ENCODE assay signal across 12 cellular contexts in the genomic region with DNA sequence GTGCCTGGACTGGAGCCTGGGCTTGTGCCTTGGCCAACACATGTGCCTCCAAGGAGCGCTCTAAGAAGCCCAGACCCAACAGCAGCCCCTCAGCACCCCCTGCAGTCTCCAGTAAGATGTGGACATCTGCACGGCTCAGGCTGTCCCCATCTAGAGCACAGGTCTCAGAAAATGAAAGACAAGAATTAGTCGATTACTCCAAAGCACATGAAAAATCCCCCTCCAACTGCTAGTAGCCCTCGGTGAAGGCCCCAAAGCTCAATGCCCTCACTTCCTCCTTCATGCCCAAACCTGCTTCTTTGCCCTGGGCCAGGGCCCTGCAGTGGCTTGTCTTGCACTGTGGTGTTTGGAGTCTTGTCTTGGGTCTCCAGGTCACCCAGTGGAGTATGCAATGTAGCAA. TPM values are rescaled to one million over a fixed set of nuclear protein-coding genes. Genes with fewer than 3 reads are reported as not detected.
A peak's percentile ranks its signal among the peaks of the same experiment; 100 is the strongest.
DNase-seq lines count a peak whose midpoint lies in the region; ATAC-seq, FAIRE-seq and TF ChIP-seq lines count a peak whose summit lies in the region.
"Had no signal": no experiment of that assay in that cellular context is flagged by ENCODE, and none has a peak within 500 bp of the region (broad histone marks: within the 10 kb centered on the region; RNA-seq: fewer than 3 reads in every experiment).

No MANE protein-coding gene starts in this region.

- POLR2A ChIA-PET in Caco-2 (lab: Charles Lee) = no interaction called here

- H3K4me3 ChIP-seq in suprapubic skin = no peak overlapping the region
- no peak overlapping the region for H3K4me3 ChIP-seq in Caco-2 (ENCODE audit: low read depth, low read length)

- CTCF ChIA-PET in Caco-2 (lab: Charles Lee) = interaction anchor here (0.6 kb wide), 1 partner anchor 701 kb away, joined by 3 read pairs; a partner anchor contains a TSS

- H3K27me3 Mint-ChIP-seq in central memory CD8-positive, alpha-beta T cell = no peaks in the 10 kb centered on the region
- H3K27me3 Mint-ChIP-seq in Caco-2 (ENCODE audit: insufficient read depth, unreplicated experiment) = peaks cover 2% of the 10 kb centered on the region

- H3K36me3 ChIP-seq in suprapubic skin (no peaks in the 10 kb centered on the region), Caco-2 (ENCODE audit: control insufficient read depth, insufficient read depth, low read length) (no peaks in the 10 kb centered on the region)

- no peak overlapping the region for H3K4me3 Mint-ChIP-seq in central memory CD8-positive, alpha-beta T cell
- H3K4me3 Mint-ChIP-seq in Caco-2 (ENCODE audit: unreplicated experiment) = no peak overlapping the region
- H3K4me3 Mint-ChIP-seq: activated naive CD8-positive, alpha-beta T cell had no signal

- TF ChIP-seq CTCF in suprapubic skin (IDR thresholded peaks at IDR 0.05) (no peak), Caco-2 (IDR thresholded peaks at IDR 0.05; ENCODE audit: insufficient read depth in 1 of 2, low read depth in 1 of 2, low read length in 1 of 2, severe bottlenecking in 1 of 2, unreplicated experiment in 1 of 2) (no peak)

- peak; percentile 30 for DNase-seq in GM12892 (ENCODE audit: insufficient read length)
- no peak for DNase-seq in central memory CD8-positive, alpha-beta T cell (ENCODE audit: low spot score in 2 of 2)
- DNase-seq in suprapubic skin (ENCODE audit: low spot score in 2 of 2) = no peak
- DNase-seq in OCI-M1 (lab: John Stamatoyannopoulos, UW) = no peak
- DNase-seq in Caco-2 = no peak
- DNase-seq: NK-92 treated with Interleukin-12 subunit alpha and Interleukin-12 subunit beta, amount 100 ng/mL, for 24 hours; occipital lobe had no signal

- no peaks in the 10 kb centered on the region for H3K9me3 ChIP-seq in suprapubic skin
- no peaks in the 10 kb centered on the region for H3K9me3 ChIP-seq in Caco-2

- ATAC-seq in GM19463 (IDR thresholded peaks at IDR 0.05; ENCODE audit: unreplicated experiment) (peak; percentile 88), HG03280 (IDR thresholded peaks at IDR 0.05; ENCODE audit: unreplicated experiment) (peak; percentile 74)
- no peak for ATAC-seq in central memory CD8-positive, alpha-beta T cell (replicated peaks; ENCODE audit: extremely low read depth, poor library complexity, severe bottlenecking)
- ATAC-seq in activated CD4-positive, CD25-positive, alpha-beta regulatory T cell treated with anti-CD3 and anti-CD28 coated beads, Interleukin-2, amount 50 U/mL, for 24 hours = no peak

- H3K27me3 ChIP-seq in suprapubic skin (no peaks in the 10 kb centered on the region), Caco-2 (replicated peaks; ENCODE audit: control insufficient read depth, insufficient read depth, low read length) (no peaks in the 10 kb centered on the region)

- peak; percentile 80 for FAIRE-seq in GM12892 (lab: Jason Lieb, UNC)

- H3K27ac Mint-ChIP-seq in central memory CD8-positive, alpha-beta T cell (ENCODE audit: low read depth) = peak overlapping the region; percentile 33
- H3K27ac Mint-ChIP-seq in Caco-2 (ENCODE audit: unreplicated experiment) = no peak overlapping the region
- H3K27ac Mint-ChIP-seq: activated naive CD8-positive, alpha-beta T cell had no signal

- H3K4me1 Mint-ChIP-seq in central memory CD8-positive, alpha-beta T cell = no peaks in the 10 kb centered on the region
- H3K4me1 Mint-ChIP-seq in Caco-2 (ENCODE audit: low read depth, unreplicated experiment) = no peaks in the 10 kb centered on the region

- intact Hi-C loops in Caco-2 (cut with micrococcal nuclease; ENCODE audit: unreplicated experiment) = no loop called here

- WGBS in suprapubic skin = 59% methylated on average over 4 of the region's 4 CpGs

- no peaks in the 10 kb centered on the region for H3K36me3 Mint-ChIP-seq in central memory CD8-positive, alpha-beta T cell (ENCODE audit: insufficient read depth)
- no peaks in the 10 kb centered on the region for H3K36me3 Mint-ChIP-seq in Caco-2 (ENCODE audit: insufficient read depth, unreplicated experiment)
- H3K36me3 Mint-ChIP-seq: activated naive CD8-positive, alpha-beta T cell had no signal

- H3K9me3 Mint-ChIP-seq in central memory CD8-positive, alpha-beta T cell = no peaks in the 10 kb centered on the region
- H3K9me3 Mint-ChIP-seq in Caco-2 (ENCODE audit: unreplicated experiment) = no peaks in the 10 kb centered on the region

- TF ChIP-seq EP300 in suprapubic skin (IDR thresholded peaks at IDR 0.05) = no peak

- H3K4me1 ChIP-seq in suprapubic skin = no peaks in the 10 kb centered on the region
- no peaks in the 10 kb centered on the region for H3K4me1 ChIP-seq in Caco-2

- no peak for TF ChIP-seq POLR2A in GM12892 (IDR thresholded peaks at IDR 0.05; ENCODE audit: low read depth, low read length)
- no peak for TF ChIP-seq POLR2A in suprapubic skin (IDR thresholded peaks at IDR 0.05)

- no peak overlapping the region for H3K27ac ChIP-seq in suprapubic skin
- H3K27ac ChIP-seq: VCaP had no signal

- BruUV-seq in Caco-2 (replicated peaks; lab: Mats Ljungman, UMichigan) = no TSS peak

RNA-seq across cellular contexts. Expression of a gene that starts 21.9 kb away (rescaled TPM):
- polyA plus RNA-seq in GM12892 (2012; ENCODE audit: missing spikeins) = 18.3 TPM
- total RNA-seq in suprapubic skin (10 to 100 TPM in 1 of 4 donors, 1 to 10 TPM in 3; 2.9 to 11.7 (median 4.2) TPM), Caco-2 (2022) (2.3 and 2.6 TPM in 2 replicates)

Comparison
In these comparisons a context has a peak if more than half of its experiments do, and no peak if none do; other contexts are left out.
1. ATAC-seq: peak in GM19463 (single experiment) and HG03280 (single experiment); none in central memory CD8-positive, alpha-beta T cell (single experiment) and activated CD4-positive, CD25-positive, alpha-beta regulatory T cell treated with anti-CD3 and anti-CD28 coated beads, Interleukin-2, amount 50 U/mL, for 24 hours (0 of 2).